11 cellular contexts compared by ENCODE assay signal in genomic region chr14:55979096-55979495, GRCh38.
"Had no signal": no experiment of that assay in that cellular context is flagged by ENCODE, and none has a peak within 500 bp of the region (broad histone marks: within the 10 kb centered on the region; RNA-seq: fewer than 3 reads in every experiment).

No MANE protein-coding gene starts in this region.

- H3K36me3 ChIP-seq: lower lobe of right lung, neutrophil, pancreas, sigmoid colon had no signal

- DNase-seq: activated CD4-positive, alpha-beta memory T cell treated with anti-CD3 and anti-CD28 coated beads for 36 hours; activated CD4-positive, alpha-beta T cell treated with anti-CD3 and anti-CD28 coated beads for 36 hours; activated naive CD8-positive, alpha-beta T cell treated with anti-CD3 and anti-CD28 coated beads, Interleukin-2, amount 10 ng/mL, durations not matched to agents 7 days and 5 days; activated T-cell treated with anti-CD3 and anti-CD28 coated beads for 4 hours; lower lobe of right lung; pancreas; sigmoid colon; stimulated activated CD4-positive, alpha-beta T cell treated with anti-CD3 and anti-CD28 coated beads, Interleukin-4, amount 100 ng/mL, for 4 hours; T-helper 2 cell had no signal

- H3K27me3 ChIP-seq: hepatocyte, neutrophil, pancreas, sigmoid colon had no signal

- H3K9me3 ChIP-seq: lower lobe of right lung, neutrophil, pancreas had no signal

- H3K27ac ChIP-seq: hepatocyte, lower lobe of right lung, neutrophil, pancreas, sigmoid colon had no signal

- H3K4me3 ChIP-seq: hepatocyte, lower lobe of right lung, pancreas, sigmoid colon had no signal

- H3K4me1 ChIP-seq: lower lobe of right lung had no signal
